Comparison of ENCODE assay signal across 1 cellular context in genomic region chr2:43024515-43024962, GRCh38.
TF ChIP-seq lines count a peak whose summit lies in the region.

No MANE protein-coding gene starts in this region.

TF ChIP-seq in HepG2, 621 proteins besides CTCF, POLR2A, EP300 and RAD21 (continued from another document and continues in another):
- TF ChIP-seq, protein P1, sequence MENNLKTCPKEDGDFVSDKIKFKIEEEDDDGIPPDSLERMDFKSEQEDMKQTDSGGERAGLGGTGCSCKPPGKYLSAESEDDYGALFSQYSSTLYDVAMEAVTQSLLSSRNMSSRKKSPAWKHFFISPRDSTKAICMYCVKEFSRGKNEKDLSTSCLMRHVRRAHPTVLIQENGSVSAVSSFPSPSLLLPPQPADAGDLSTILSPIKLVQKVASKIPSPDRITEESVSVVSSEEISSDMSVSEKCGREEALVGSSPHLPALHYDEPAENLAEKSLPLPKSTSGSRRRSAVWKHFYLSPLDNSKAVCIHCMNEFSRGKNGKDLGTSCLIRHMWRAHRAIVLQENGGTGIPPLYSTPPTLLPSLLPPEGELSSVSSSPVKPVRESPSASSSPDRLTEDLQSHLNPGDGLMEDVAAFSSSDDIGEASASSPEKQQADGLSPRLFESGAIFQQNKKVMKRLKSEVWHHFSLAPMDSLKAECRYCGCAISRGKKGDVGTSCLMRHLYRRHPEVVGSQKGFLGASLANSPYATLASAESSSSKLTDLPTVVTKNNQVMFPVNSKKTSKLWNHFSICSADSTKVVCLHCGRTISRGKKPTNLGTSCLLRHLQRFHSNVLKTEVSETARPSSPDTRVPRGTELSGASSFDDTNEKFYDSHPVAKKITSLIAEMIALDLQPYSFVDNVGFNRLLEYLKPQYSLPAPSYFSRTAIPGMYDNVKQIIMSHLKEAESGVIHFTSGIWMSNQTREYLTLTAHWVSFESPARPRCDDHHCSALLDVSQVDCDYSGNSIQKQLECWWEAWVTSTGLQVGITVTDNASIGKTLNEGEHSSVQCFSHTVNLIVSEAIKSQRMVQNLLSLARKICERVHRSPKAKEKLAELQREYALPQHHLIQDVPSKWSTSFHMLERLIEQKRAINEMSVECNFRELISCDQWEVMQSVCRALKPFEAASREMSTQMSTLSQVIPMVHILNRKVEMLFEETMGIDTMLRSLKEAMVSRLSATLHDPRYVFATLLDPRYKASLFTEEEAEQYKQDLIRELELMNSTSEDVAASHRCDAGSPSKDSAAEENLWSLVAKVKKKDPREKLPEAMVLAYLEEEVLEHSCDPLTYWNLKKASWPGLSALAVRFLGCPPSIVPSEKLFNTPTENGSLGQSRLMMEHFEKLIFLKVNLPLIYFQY (CRISPR knock-in tag; IDR thresholded peaks at IDR 0.05; ENCODE audit: borderline replicate concordance) = 0 out of 2 replicates have a peak, but pooled peaks have one; percentile 21
- TF ChIP-seq SSRP1 (CRISPR knock-in tag; IDR thresholded peaks at IDR 0.05) (peak; percentile 91; the same call in 1 of the 2 replicates), AGO2 (optimal IDR thresholded peaks at IDR 0.05; ENCODE audit: low read depth, low read length) (no peak), STAT5B (CRISPR knock-in tag; IDR thresholded peaks at IDR 0.05) (no peak), KMT2B (CRISPR knock-in tag; IDR thresholded peaks at IDR 0.05) (no peak), ZNF136 (CRISPR knock-in tag; IDR thresholded peaks at IDR 0.05; ENCODE audit: low read depth) (no peak), HMGA1 (CRISPR knock-in tag; conservative IDR thresholded peaks at IDR 0.05) (no peak), ZNF350 (CRISPR knock-in tag; IDR thresholded peaks at IDR 0.05; ENCODE audit: borderline replicate concordance, low read depth) (0 out of 2 replicates have a peak, but pooled peaks have one; percentile 44), ZNF276 (CRISPR knock-in tag; IDR thresholded peaks at IDR 0.05; ENCODE audit: low read depth) (0 out of 2 replicates have a peak, but pooled peaks have one; percentile 57), CCDC6 (CRISPR knock-in tag; IDR thresholded peaks at IDR 0.05) (no peak), ZSCAN25 (CRISPR knock-in tag; IDR thresholded peaks at IDR 0.05) (peak; percentile 88), BORCS8-MEF2B (CRISPR knock-in tag; IDR thresholded peaks at IDR 0.05) (no peak), KLF13 (CRISPR knock-in tag; IDR thresholded peaks at IDR 0.05) (no peak), NR2F1 (CRISPR knock-in tag; IDR thresholded peaks at IDR 0.05) (no peak), CBX5 (CRISPR knock-in tag; IDR thresholded peaks at IDR 0.05; ENCODE audit: borderline replicate concordance) (peak; percentile 74; the same call in 1 of the 2 replicates), HOXA7 (CRISPR knock-in tag; IDR thresholded peaks at IDR 0.05) (no peak), ZSCAN31 (CRISPR knock-in tag; IDR thresholded peaks at IDR 0.05; ENCODE audit: low read depth) (peak; percentile 86), DNMT1 (CRISPR knock-in tag; IDR thresholded peaks at IDR 0.05) (no peak), CC2D1A (CRISPR knock-in tag; IDR thresholded peaks at IDR 0.05) (no peak), ZNF572 (CRISPR knock-in tag; IDR thresholded peaks at IDR 0.05) (no peak), ATM (IDR thresholded peaks at IDR 0.05; ENCODE audit: borderline replicate concordance) (no peak), ATF7-NPFF (CRISPR knock-in tag; IDR thresholded peaks at IDR 0.05; ENCODE audit: low read depth) (no peak), ZBTB33 (CRISPR knock-in tag; IDR thresholded peaks at IDR 0.05) (peak; percentile 69; the same call in 1 of the 2 replicates), SMYD3 (CRISPR knock-in tag; IDR thresholded peaks at IDR 0.05) (no peak), ZNF484 (CRISPR knock-in tag; IDR thresholded peaks at IDR 0.05; ENCODE audit: borderline replicate concordance, low read depth) (no peak), SNAPC2 (CRISPR knock-in tag; IDR thresholded peaks at IDR 0.05) (no peak), SOX5 (CRISPR knock-in tag; IDR thresholded peaks at IDR 0.05; ENCODE audit: borderline replicate concordance) (0 out of 2 replicates have a peak, but pooled peaks have one; percentile 53), AKNA (CRISPR knock-in tag; IDR thresholded peaks at IDR 0.05; ENCODE audit: borderline replicate concordance) (no peak), SNRNP70 (IDR thresholded peaks at IDR 0.05; ENCODE audit: low read depth, low read length) (no peak), ZNF30 (CRISPR knock-in tag; IDR thresholded peaks at IDR 0.05) (no peak), SAP130 (CRISPR knock-in tag; IDR thresholded peaks at IDR 0.05; ENCODE audit: low read depth) (peak; percentile 22; the same call in 1 of the 2 replicates), ZNF138 (CRISPR knock-in tag; IDR thresholded peaks at IDR 0.05; ENCODE audit: low read depth) (no peak), ZNF496 (CRISPR knock-in tag; IDR thresholded peaks at IDR 0.05; ENCODE audit: insufficient replicate concordance) (no peak), NFE2 (CRISPR knock-in tag; IDR thresholded peaks at IDR 0.05) (no peak), ARNT2 (CRISPR knock-in tag; IDR thresholded peaks at IDR 0.05; ENCODE audit: low read depth) (no peak; the same call in 1 of the 2 replicates), ZNF329 (CRISPR knock-in tag; IDR thresholded peaks at IDR 0.05; ENCODE audit: low read depth) (0 out of 2 replicates have a peak, but pooled peaks have one; percentile 39), DR1 (CRISPR knock-in tag; IDR thresholded peaks at IDR 0.05) (no peak), BRD4 (CRISPR knock-in tag; IDR thresholded peaks at IDR 0.05) (peak; percentile 71; the same call in 1 of the 2 replicates), PTBP1 (IDR thresholded peaks at IDR 0.05; ENCODE audit: low read depth, low read length, poor library complexity, severe bottlenecking) (no peak), ZNF629 (CRISPR knock-in tag; conservative IDR thresholded peaks at IDR 0.05) (no peak), ZNF75D (CRISPR knock-in tag; IDR thresholded peaks at IDR 0.05; ENCODE audit: borderline replicate concordance) (no peak)
- TF ChIP-seq, protein P2, sequence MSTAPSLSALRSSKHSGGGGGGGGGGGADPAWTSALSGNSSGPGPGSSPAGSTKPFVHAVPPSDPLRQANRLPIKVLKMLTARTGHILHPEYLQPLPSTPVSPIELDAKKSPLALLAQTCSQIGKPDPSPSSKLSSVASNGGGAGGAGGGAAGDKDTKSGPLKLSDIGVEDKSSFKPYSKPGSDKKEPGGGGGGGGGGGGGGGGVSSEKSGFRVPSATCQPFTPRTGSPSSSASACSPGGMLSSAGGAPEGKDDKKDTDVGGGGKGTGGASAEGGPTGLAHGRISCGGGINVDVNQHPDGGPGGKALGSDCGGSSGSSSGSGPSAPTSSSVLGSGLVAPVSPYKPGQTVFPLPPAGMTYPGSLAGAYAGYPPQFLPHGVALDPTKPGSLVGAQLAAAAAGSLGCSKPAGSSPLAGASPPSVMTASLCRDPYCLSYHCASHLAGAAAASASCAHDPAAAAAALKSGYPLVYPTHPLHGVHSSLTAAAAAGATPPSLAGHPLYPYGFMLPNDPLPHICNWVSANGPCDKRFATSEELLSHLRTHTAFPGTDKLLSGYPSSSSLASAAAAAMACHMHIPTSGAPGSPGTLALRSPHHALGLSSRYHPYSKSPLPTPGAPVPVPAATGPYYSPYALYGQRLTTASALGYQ (CRISPR knock-in tag; IDR thresholded peaks at IDR 0.05) = no peak
- TF ChIP-seq, protein P3, sequence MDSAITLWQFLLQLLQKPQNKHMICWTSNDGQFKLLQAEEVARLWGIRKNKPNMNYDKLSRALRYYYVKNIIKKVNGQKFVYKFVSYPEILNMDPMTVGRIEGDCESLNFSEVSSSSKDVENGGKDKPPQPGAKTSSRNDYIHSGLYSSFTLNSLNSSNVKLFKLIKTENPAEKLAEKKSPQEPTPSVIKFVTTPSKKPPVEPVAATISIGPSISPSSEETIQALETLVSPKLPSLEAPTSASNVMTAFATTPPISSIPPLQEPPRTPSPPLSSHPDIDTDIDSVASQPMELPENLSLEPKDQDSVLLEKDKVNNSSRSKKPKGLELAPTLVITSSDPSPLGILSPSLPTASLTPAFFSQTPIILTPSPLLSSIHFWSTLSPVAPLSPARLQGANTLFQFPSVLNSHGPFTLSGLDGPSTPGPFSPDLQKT (CRISPR knock-in tag; IDR thresholded peaks at IDR 0.05; ENCODE audit: borderline replicate concordance) = no peak
- TF ChIP-seq, protein P4, sequence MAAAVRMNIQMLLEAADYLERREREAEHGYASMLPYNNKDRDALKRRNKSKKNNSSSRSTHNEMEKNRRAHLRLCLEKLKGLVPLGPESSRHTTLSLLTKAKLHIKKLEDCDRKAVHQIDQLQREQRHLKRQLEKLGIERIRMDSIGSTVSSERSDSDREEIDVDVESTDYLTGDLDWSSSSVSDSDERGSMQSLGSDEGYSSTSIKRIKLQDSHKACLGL (CRISPR knock-in tag; IDR thresholded peaks at IDR 0.05) = no peak
- TF ChIP-seq, protein P5, sequence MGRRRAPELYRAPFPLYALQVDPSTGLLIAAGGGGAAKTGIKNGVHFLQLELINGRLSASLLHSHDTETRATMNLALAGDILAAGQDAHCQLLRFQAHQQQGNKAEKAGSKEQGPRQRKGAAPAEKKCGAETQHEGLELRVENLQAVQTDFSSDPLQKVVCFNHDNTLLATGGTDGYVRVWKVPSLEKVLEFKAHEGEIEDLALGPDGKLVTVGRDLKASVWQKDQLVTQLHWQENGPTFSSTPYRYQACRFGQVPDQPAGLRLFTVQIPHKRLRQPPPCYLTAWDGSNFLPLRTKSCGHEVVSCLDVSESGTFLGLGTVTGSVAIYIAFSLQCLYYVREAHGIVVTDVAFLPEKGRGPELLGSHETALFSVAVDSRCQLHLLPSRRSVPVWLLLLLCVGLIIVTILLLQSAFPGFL (CRISPR knock-in tag; IDR thresholded peaks at IDR 0.05) = no peak
- TF ChIP-seq, protein P6, sequence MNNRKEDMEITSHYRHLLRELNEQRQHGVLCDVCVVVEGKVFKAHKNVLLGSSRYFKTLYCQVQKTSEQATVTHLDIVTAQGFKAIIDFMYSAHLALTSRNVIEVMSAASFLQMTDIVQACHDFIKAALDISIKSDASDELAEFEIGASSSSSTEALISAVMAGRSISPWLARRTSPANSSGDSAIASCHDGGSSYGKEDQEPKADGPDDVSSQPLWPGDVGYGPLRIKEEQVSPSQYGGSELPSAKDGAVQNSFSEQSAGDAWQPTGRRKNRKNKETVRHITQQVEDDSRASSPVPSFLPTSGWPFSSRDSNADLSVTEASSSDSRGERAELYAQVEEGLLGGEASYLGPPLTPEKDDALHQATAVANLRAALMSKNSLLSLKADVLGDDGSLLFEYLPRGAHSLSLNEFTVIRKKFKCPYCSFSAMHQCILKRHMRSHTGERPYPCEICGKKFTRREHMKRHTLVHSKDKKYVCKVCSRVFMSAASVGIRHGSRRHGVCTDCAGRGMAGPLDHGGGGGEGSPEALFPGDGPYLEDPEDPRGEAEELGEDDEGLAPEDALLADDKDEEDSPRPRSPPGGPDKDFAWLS (CRISPR knock-in tag; IDR thresholded peaks at IDR 0.05; ENCODE audit: borderline replicate concordance) = no peak
